ENCODE assay signal across 8 cellular contexts in the genomic region with DNA sequence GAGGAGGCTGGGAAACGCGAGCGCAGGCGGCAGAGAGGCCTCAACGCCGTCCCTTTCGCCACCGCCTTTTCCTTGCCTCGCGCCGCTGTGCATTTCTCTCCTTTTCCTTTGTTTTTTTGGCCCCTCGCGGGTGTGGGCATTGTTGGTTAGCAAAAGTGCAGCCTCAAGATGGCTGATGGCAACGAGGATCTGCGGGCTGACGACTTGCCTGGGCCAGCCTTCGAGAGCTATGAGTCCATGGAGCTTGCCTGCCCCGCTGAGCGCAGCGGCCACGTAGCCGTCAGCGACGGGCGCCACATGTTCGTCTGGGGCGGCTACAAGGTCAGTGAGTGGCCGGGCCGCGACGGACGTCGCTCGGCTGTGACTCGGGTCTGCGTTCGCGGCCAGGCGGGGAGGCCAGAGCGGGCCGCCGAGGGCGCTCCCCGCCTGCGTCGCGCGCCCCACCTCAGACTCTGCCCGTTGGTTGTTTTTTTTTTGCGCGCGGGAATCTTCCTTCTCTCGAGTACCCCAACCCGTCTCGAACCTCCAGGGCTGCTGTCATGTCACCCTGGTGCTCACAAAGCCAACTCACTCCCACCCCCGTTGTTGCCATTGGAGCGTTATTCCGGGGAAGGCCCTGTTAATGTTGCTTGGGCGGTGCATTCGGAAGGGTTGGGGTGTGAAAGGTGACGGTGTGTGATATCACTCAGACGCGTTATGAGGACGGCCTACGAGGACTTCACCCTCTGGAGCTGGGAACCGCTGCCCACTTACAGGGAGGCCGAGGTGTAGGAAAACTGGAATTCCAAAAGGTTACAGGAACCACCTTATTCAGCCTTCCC. TPM values are rescaled to one million over a fixed set of nuclear protein-coding genes. Genes with fewer than 3 reads are reported as not detected.
DNase-seq lines count a peak whose midpoint lies in the region; ATAC-seq and TF ChIP-seq lines count a peak whose summit lies in the region.

No MANE protein-coding gene starts in this region.

- peak overlapping the region; percentile 91 for H3K4me3 Mint-ChIP-seq in activated T-helper 17 cell treated with anti-CD3 and anti-CD28 coated beads, Interleukin-2, amount 50 U/mL, for 72 hours
- H3K4me3 Mint-ChIP-seq in neural crest cell = peak overlapping the region; percentile 98

- CTCF ChIA-PET in PC-9 (lab: Charles Lee) = interaction anchor here (0.7 kb wide), 1 partner anchor 849 kb away, joined by 3 read pairs; no protein-coding TSS in a partner anchor

- peaks cover 45% of the 10 kb centered on the region for H3F3A ChIP-seq in PC-9 (ENCODE audit: insufficient read depth, low read depth)

- H4K20me1 ChIP-seq in PC-9 (ENCODE audit: insufficient read depth) = peaks cover 11% of the 10 kb centered on the region; the same call in 1 of the 2 replicates

- POLR2A ChIA-PET in PC-9 (lab: Charles Lee; ENCODE audit: unreplicated experiment) = interaction anchor here (0.6 to 1.1 kb wide), 8 partner anchors 84 to 307 kb away, joined by 3 to 10 read pairs (median 6); a partner anchor contains a TSS

- H3K9me2 ChIP-seq in PC-9 (ENCODE audit: insufficient read depth) = no peaks in the 10 kb centered on the region

- H3K4me1 ChIP-seq in BE2C = no peaks in the 10 kb centered on the region
- peaks cover 36% of the 10 kb centered on the region for H3K4me1 ChIP-seq in PC-9 (replicated peaks; ENCODE audit: insufficient read depth)
- H3K4me1 ChIP-seq in stomach = peaks cover 34 to 49% (median 41%) of the 10 kb centered on the region in 4 donors

- H3K27ac ChIP-seq in PC-9 (peak overlapping the region; percentile 84), stomach (peak overlapping the region; percentile 96 to 99 (median 97))

- H2AFZ ChIP-seq in PC-9 = peak overlapping the region; percentile 99

- no peaks in the 10 kb centered on the region for H3K27me3 Mint-ChIP-seq in activated T-helper 17 cell treated with anti-CD3 and anti-CD28 coated beads, Interleukin-2, amount 50 U/mL, for 72 hours
- no peaks in the 10 kb centered on the region for H3K27me3 Mint-ChIP-seq in neural crest cell (ENCODE audit: low read depth)

- no peaks in the 10 kb centered on the region for H3K27me3 ChIP-seq in BE2C
- H3K27me3 ChIP-seq in PC-9 (ENCODE audit: insufficient read depth, low read depth) = no peaks in the 10 kb centered on the region
- no peaks in the 10 kb centered on the region for H3K27me3 ChIP-seq in stomach

- TF ChIP-seq EP300 in stomach (IDR thresholded peaks at IDR 0.05) = no peak

- no peaks in the 10 kb centered on the region for H3K9me3 ChIP-seq in BE2C
- no peaks in the 10 kb centered on the region for H3K9me3 ChIP-seq in PC-9 (ENCODE audit: insufficient read depth, low read depth)
- H3K9me3 ChIP-seq in stomach = no peaks in the 10 kb centered on the region

- DNase-seq in BE2C (peak; percentile 40), PC-9 (peak; percentile 56 to 58), fibroblast of the conjunctiva (ENCODE audit: low read depth) (peak; percentile 42), neural crest cell (ENCODE audit: low read depth, low spot score) (peak; percentile 24), stomach (peak; percentile 65)

- no TSS peak for BruUV-seq in PC-9 (replicated peaks; lab: Mats Ljungman, UMichigan)

- intact Hi-C loops in PC-9 (cut with micrococcal nuclease; ENCODE audit: unreplicated experiment) = loop anchor here (1.0 kb wide), 1 partner anchor 134 kb away; no protein-coding TSS in a partner anchor
- intact Hi-C loops in stomach (cut with DNase I; ENCODE audit: low total_unique reads) = loop anchor here (10.0 kb wide), 1 partner anchor 134 kb away; a partner anchor contains a TSS

- H3K27ac Mint-ChIP-seq in activated T-helper 17 cell treated with anti-CD3 and anti-CD28 coated beads, Interleukin-2, amount 50 U/mL, for 72 hours = peak overlapping the region; percentile 98
- H3K27ac Mint-ChIP-seq in neural crest cell (ENCODE audit: unreplicated experiment) = peak overlapping the region; percentile 99

- TF ChIP-seq POLR2A in stomach (IDR thresholded peaks at IDR 0.05) = no peak

- H3K36me3 ChIP-seq in BE2C (no peaks in the 10 kb centered on the region), PC-9 (ENCODE audit: low read depth) (peaks cover 6% of the 10 kb centered on the region; the same call in 1 of the 2 replicates), stomach (peaks cover 6 to 17% (median 12%) of the 10 kb centered on the region in 4 donors)

- H3K79me2 ChIP-seq in PC-9 (ENCODE audit: low read depth) = peaks cover 46% of the 10 kb centered on the region

- no peak for TF ChIP-seq CTCF in BE2C (IDR thresholded peaks at IDR 0.05; ENCODE audit: low read depth, low read length)
- TF ChIP-seq CTCF in PC-9 (conservative IDR thresholded peaks at IDR 0.05) = no peak
- no peak for TF ChIP-seq CTCF in neural crest cell (conservative IDR thresholded peaks at IDR 0.05)
- TF ChIP-seq CTCF in stomach (IDR thresholded peaks at IDR 0.05) = no peak

- H3K4me3 ChIP-seq in BE2C (ENCODE audit: low read depth, low read length) (peak overlapping the region; percentile 94), PC-9 (peak overlapping the region; percentile 100), stomach (peak overlapping the region; percentile 80 to 99 (median 92))

- ATAC-seq in GM19025 (IDR thresholded peaks at IDR 0.05; ENCODE audit: low read depth, unreplicated experiment) (peak; percentile 6), HG03342 (IDR thresholded peaks at IDR 0.05; ENCODE audit: unreplicated experiment) (peak; percentile 28)
- ATAC-seq in activated T-helper 17 cell treated with anti-CD3 and anti-CD28 coated beads, Interleukin-2, amount 50 U/mL, for 72 hours (replicated peaks) = peak; percentile 78

- peak overlapping the region; percentile 84 for H3K4me2 ChIP-seq in PC-9

- WGBS in stomach, 5 donors = 0 to 1% (median 0%) methylated on average over 60 to 67 of the region's 67 CpGs

- H3K9me3 Mint-ChIP-seq in activated T-helper 17 cell treated with anti-CD3 and anti-CD28 coated beads, Interleukin-2, amount 50 U/mL, for 72 hours = no peaks in the 10 kb centered on the region
- H3K9me3 Mint-ChIP-seq in neural crest cell = no peaks in the 10 kb centered on the region

- H3K36me3 Mint-ChIP-seq in activated T-helper 17 cell treated with anti-CD3 and anti-CD28 coated beads, Interleukin-2, amount 50 U/mL, for 72 hours (ENCODE audit: low read depth) = peaks cover 9% of the 10 kb centered on the region
- H3K36me3 Mint-ChIP-seq in neural crest cell (ENCODE audit: low read depth) = no peaks in the 10 kb centered on the region

- peaks cover 4% of the 10 kb centered on the region for H3K4me1 Mint-ChIP-seq in activated T-helper 17 cell treated with anti-CD3 and anti-CD28 coated beads, Interleukin-2, amount 50 U/mL, for 72 hours
- H3K4me1 Mint-ChIP-seq in neural crest cell = peaks cover 37% of the 10 kb centered on the region

RNA-seq across cellular contexts. Expression of a gene that starts 0.6 kb away (rescaled TPM):
- polyA plus RNA-seq in BE2C (2012; ENCODE audit: insufficient read depth, insufficient read length, low read depth) = 20.5 TPM
- total RNA-seq in PC-9 (2021) = 45.3 and 45.8 TPM in 2 replicates
- total RNA-seq in activated T-helper 17 cell treated with anti-CD3 and anti-CD28 coated beads, Interleukin-2, amount 50 U/mL, for 72 hours = 10 to 100 TPM; 14.4 to 22.5 TPM
- total RNA-seq in neural crest cell = 36.1 and 36.4 TPM in 2 replicates
- total RNA-seq in stomach = 100 to 1,000 TPM in 3 of 5 donors, 10 to 100 TPM in 2; 55.4 to 258 (median 137) TPM
- 10 to 100 TPM; 43.6 to 61.7 (median 45.4) TPM for polyA plus RNA-seq in stomach

Comparison
In these comparisons a context has a peak if more than half of its experiments do, and no peak if none do; other contexts are left out.
1. Peak in every context shown above with its lines: DNase-seq, ATAC-seq, H3K4me3 ChIP-seq and H3K27ac ChIP-seq.
2. ATAC-seq: peak in every context shown above with its lines; median percentile 78 in activated T-helper 17 cell treated with anti-CD3 and anti-CD28 coated beads, Interleukin-2, amount 50 U/mL, for 72 hours; 28 in HG03342; 6 in GM19025.